ENCODE assay signal across 2 cellular contexts in genomic region chr11:61529537-61530225, GRCh38.
A peak's percentile ranks its signal among the peaks of the same experiment; 100 is the strongest.
TF ChIP-seq lines count a peak whose summit lies in the region.

No MANE protein-coding gene starts in this region.

TF ChIP-seq in HEK293, 187 proteins besides CTCF, POLR2A, EP300 and RAD21 (continued from another document):
- TF ChIP-seq, protein P1, sequence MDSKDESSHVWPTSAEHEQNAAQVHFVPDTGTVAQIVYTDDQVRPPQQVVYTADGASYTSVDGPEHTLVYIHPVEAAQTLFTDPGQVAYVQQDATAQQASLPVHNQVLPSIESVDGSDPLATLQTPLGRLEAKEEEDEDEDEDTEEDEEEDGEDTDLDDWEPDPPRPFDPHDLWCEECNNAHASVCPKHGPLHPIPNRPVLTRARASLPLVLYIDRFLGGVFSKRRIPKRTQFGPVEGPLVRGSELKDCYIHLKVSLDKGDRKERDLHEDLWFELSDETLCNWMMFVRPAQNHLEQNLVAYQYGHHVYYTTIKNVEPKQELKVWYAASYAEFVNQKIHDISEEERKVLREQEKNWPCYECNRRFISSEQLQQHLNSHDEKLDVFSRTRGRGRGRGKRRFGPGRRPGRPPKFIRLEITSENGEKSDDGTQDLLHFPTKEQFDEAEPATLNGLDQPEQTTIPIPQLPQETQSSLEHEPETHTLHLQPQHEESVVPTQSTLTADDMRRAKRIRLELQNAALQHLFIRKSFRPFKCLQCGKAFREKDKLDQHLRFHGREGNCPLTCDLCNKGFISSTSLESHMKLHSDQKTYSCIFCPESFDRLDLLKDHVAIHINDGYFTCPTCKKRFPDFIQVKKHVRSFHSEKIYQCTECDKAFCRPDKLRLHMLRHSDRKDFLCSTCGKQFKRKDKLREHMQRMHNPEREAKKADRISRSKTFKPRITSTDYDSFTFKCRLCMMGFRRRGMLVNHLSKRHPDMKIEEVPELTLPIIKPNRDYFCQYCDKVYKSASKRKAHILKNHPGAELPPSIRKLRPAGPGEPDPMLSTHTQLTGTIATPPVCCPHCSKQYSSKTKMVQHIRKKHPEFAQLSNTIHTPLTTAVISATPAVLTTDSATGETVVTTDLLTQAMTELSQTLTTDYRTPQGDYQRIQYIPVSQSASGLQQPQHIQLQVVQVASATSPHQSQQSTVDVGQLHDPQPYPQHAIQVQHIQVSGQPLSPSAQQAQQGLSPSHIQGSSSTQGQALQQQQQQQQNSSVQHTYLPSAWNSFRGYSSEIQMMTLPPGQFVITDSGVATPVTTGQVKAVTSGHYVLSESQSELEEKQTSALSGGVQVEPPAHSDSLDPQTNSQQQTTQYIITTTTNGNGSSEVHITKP (tag by site-specific recombination; IDR thresholded peaks at IDR 0.05) = peak; percentile 51; the same call in 1 of the 2 replicates

TF ChIP-seq in WTC11, 78 proteins besides CTCF, POLR2A, EP300 and RAD21 (continued from another document):
- TF ChIP-seq ZBTB43 (CRISPR knock-in tag; IDR thresholded peaks at IDR 0.05) (no peak), JAZF1 (CRISPR knock-in tag; IDR thresholded peaks at IDR 0.05) (no peak)
TF ChIP-seq in WTC11: peak in this region for 1.
